In the genomic region with DNA sequence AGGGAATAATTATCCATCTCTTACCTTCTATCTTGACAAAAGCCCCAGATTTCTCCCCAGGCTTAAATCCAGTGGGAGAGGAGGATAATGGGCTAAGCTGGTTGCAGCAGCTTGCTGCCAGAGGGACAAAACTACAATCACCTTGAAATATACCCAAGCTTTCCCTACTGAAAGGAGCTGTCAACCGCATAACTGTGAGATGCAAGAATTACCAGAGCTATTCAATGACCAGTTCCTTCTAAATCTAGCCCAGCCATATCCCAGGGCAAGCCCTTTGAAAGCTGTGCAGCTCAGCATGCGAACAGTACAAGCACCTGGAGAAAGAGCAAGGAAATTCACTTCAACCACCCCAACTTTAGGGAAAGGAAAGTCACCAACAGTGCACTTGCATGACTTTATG, we compare ENCODE assay signal across 1 cellular context.
TF ChIP-seq lines count a peak whose summit lies in the region.

No MANE protein-coding gene starts in this region.

TF ChIP-seq in endothelial cell of umbilical vein, 7 proteins besides CTCF, POLR2A, EP300 and RAD21 (continued from another document):
- TF ChIP-seq, protein P1, sequence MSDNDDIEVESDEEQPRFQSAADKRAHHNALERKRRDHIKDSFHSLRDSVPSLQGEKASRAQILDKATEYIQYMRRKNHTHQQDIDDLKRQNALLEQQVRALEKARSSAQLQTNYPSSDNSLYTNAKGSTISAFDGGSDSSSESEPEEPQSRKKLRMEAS (IDR thresholded peaks at IDR 0.05; ENCODE audit: insufficient read depth, insufficient read length), result no peak
- TF ChIP-seq MYC (IDR thresholded peaks at IDR 0.05; ENCODE audit: low read depth, low read length), result no peak
- TF ChIP-seq EZH2 (IDR thresholded peaks at IDR 0.05; ENCODE audit: borderline replicate concordance, low read depth, low read length, severe bottlenecking), result no peak
- no peak for TF ChIP-seq GATA2 (IDR thresholded peaks at IDR 0.05; ENCODE audit: insufficient read depth, insufficient read length, low read depth, low read length)
- no peak for TF ChIP-seq POLR2AphosphoS5 (IDR thresholded peaks at IDR 0.05; ENCODE audit: insufficient read depth, low read depth, low read length)
